ENCODE assay signal across 8 cellular contexts in genomic region chr5:78537821-78538220, GRCh38.
DNase-seq lines count a peak whose midpoint lies in the region; ATAC-seq and TF ChIP-seq lines count a peak whose summit lies in the region.

No MANE protein-coding gene starts in this region.

- H3K9me3 ChIP-seq in SK-N-SH (no peaks in the 10 kb centered on the region), sigmoid colon (no peaks in the 10 kb centered on the region)

- peaks cover 0 to 4% of the 10 kb centered on the region in 2 experiments for H3K36me3 ChIP-seq in SK-N-SH (replicated peaks in 1 of 2; ENCODE audit: control insufficient read depth in 1 of 2, insufficient read depth in 2 of 2, low read length in 1 of 2)
- H3K36me3 ChIP-seq in sigmoid colon: no peaks in the 10 kb centered on the region

- DNase-seq in GM03348 (ENCODE audit: low spot score) (peak; percentile 67), SK-N-SH (peak; percentile 58), germinal center (ENCODE audit: low spot score) (peak; percentile 19), sigmoid colon (peak; percentile 70)
- DNase-seq in activated effector memory CD4-positive, alpha-beta T cell treated with anti-CD3 and anti-CD28 coated beads, Interleukin-2, amount 50 U/mL, for 16 hours: no peak
- DNase-seq in central memory CD4-positive, alpha-beta T cell: no peak

- H3K79me2 ChIP-seq in SK-N-SH (ENCODE audit: insufficient read depth): peaks cover 100% of the 10 kb centered on the region

- H3K4me3 ChIP-seq in SK-N-SH (ENCODE audit: low read depth in 2 of 2, low read length in 1 of 2) (no peak overlapping the region), sigmoid colon (no peak overlapping the region)

- H3K4me1 ChIP-seq in SK-N-SH (ENCODE audit: control insufficient read depth in 1 of 2, insufficient read depth in 2 of 2, low read depth in 1 of 2, low read length in 1 of 2) (peaks cover 7 to 33% of the 10 kb centered on the region in 2 experiments; a peak in 3 of 4 replicates), sigmoid colon (peaks cover 0 to 71% (median 46%) of the 10 kb centered on the region in 4 donors)

- H3K4me2 ChIP-seq in SK-N-SH: no peak overlapping the region

- no peak overlapping the region for H3K9ac ChIP-seq in SK-N-SH

- no peak for TF ChIP-seq EP300 in SK-N-SH (IDR thresholded peaks at IDR 0.05; ENCODE audit: borderline replicate concordance in 1 of 2, low read depth in 1 of 2, low read length in 1 of 2)
- no peak for TF ChIP-seq EP300 in sigmoid colon (IDR thresholded peaks at IDR 0.05)

- peak; percentile 82 for ATAC-seq in HG03558 (IDR thresholded peaks at IDR 0.05; ENCODE audit: extremely low read depth, unreplicated experiment)
- ATAC-seq in HG02884 (IDR thresholded peaks at IDR 0.05; ENCODE audit: unreplicated experiment): no peak

- POLR2A ChIA-PET in SK-N-SH (lab: Yijun Ruan, JAX): no interaction called here

- TF ChIP-seq CTCF in SK-N-SH (IDR thresholded peaks at IDR 0.05) (peak; percentile 58), sigmoid colon (IDR thresholded peaks at IDR 0.05) (peak; percentile 43 to 68 (median 52))

- H3K9me2 ChIP-seq in SK-N-SH: no peaks in the 10 kb centered on the region

- TF ChIP-seq RAD21 in SK-N-SH (IDR thresholded peaks at IDR 0.05; ENCODE audit: low read length): peak; percentile 90

- intact Hi-C loops in sigmoid colon (cut with DNase I): loop anchor here (2.0 kb wide), 2 partner anchors 111 to 427 kb away; partner anchors contain the start of gene LHFPL2

- H2AFZ ChIP-seq in SK-N-SH (ENCODE audit: low read depth): no peak overlapping the region

- no peak for TF ChIP-seq POLR2A in sigmoid colon (IDR thresholded peaks at IDR 0.05)

- WGBS in SK-N-SH (ENCODE audit: low lambda C conversion rate): 91% methylated on average over 5 of the region's 5 CpGs
- WGBS in sigmoid colon, 2 donors: 53 to 68% methylated on average over 5 of the region's 5 CpGs

- no peaks in the 10 kb centered on the region for H4K20me1 ChIP-seq in SK-N-SH (ENCODE audit: insufficient read depth)

- H3F3A ChIP-seq in SK-N-SH (replicated peaks; ENCODE audit: insufficient read depth): peaks cover 26% of the 10 kb centered on the region

- peak overlapping the region in 1 of 2 experiments; percentile 97; a peak in 1 of 4 replicates for H3K27ac ChIP-seq in SK-N-SH (ENCODE audit: low read depth in 2 of 2, low read length in 1 of 2)
- H3K27ac ChIP-seq in sigmoid colon: peak overlapping the region in 1 of 4 donors; percentile 66

- CTCF ChIA-PET in SK-N-SH (lab: Yijun Ruan, JAX): interaction anchor here (0.6 to 7.2 kb wide), 52 partner anchors 10 to 487 kb away, joined by 3 to 61 read pairs (median 4); partner anchors contain the start of genes ARSB, LHFPL2 and SCAMP1

- no peaks in the 10 kb centered on the region for H3K27me3 ChIP-seq in SK-N-SH (ENCODE audit: insufficient read depth)
- no peaks in the 10 kb centered on the region for H3K27me3 ChIP-seq in sigmoid colon

TF ChIP-seq in SK-N-SH, 30 proteins besides CTCF, POLR2A, EP300 and RAD21:
- no peak for TF ChIP-seq EZH2phosphoT487 (IDR thresholded peaks at IDR 0.05; ENCODE audit: borderline replicate concordance, low read depth)
- no peak for TF ChIP-seq PBX3 (IDR thresholded peaks at IDR 0.05)
- TF ChIP-seq MEF2A (IDR thresholded peaks at IDR 0.05; ENCODE audit: borderline replicate concordance, low read depth): no peak
- peak; percentile 89 for TF ChIP-seq SMC3 (IDR thresholded peaks at IDR 0.05; ENCODE audit: low read depth, low read length)

Comparison
In these comparisons a context has a peak if more than half of its experiments do, and no peak if none do; other contexts are left out.
1. DNase-seq: peak in GM03348 (single experiment), SK-N-SH (single experiment), germinal center (single experiment) and sigmoid colon (single experiment); none in activated effector memory CD4-positive, alpha-beta T cell treated with anti-CD3 and anti-CD28 coated beads, Interleukin-2, amount 50 U/mL, for 16 hours (single experiment) and central memory CD4-positive, alpha-beta T cell (single experiment).